In the genomic region with DNA sequence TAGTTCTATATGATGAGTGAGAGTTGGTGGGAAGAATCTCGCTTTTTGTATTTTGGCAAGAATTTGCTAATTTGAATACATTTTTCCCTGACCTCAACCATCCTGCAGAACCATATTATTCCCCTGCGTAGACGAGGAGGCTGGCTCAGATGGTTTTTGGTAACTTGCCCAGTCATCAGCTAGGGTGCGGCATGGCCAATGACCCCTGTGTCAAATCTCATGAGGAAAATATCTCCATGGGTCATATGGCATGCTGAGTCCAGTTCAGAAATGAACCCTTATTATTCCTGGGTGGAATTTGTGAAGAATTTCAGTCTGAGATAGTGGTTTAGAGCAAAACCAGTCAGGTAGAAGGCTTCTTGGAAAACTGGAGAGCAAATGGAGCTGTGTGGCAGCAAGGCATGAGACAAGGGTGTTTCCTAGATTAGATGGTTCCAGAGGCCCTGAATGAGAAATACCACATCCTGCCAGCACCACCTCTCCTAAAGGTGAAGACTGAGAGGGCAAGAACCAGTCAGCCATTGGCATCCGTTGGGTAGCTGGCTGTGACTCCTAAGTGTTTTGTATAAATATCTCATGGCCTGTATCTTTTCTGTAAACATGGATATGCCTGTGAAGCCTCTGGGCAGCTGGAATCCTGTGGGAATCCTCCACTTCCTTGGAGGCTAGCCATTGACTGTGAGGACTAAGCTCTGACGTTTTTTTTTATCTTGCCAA, we compare ENCODE assay signal across 13 cellular contexts. TPM values are rescaled to one million over a fixed set of nuclear protein-coding genes. Genes with fewer than 3 reads are reported as not detected.
DNase-seq lines count a peak whose midpoint lies in the region; ATAC-seq and TF ChIP-seq lines count a peak whose summit lies in the region.
"Had no signal": no experiment of that assay in that cellular context is flagged by ENCODE, and none has a peak within 500 bp of the region (broad histone marks: within the 10 kb centered on the region; RNA-seq: fewer than 3 reads in every experiment).

No MANE protein-coding gene starts in this region.

- TF ChIP-seq CTCF in HFFc6 (IDR thresholded peaks at IDR 0.05) (no peak), left ventricle myocardium inferior (IDR thresholded peaks at IDR 0.05; ENCODE audit: borderline replicate concordance) (no peak)

- H3K9me3 Mint-ChIP-seq in HFFc6: no peaks in the 10 kb centered on the region
- H3K9me3 Mint-ChIP-seq in activated naive CD8-positive, alpha-beta T cell treated with anti-CD3 and anti-CD28 coated beads, Interleukin-2, amount 10 ng/mL, durations not matched to agents 7 days and 5 days: no peaks in the 10 kb centered on the region

- ATAC-seq in activated naive CD8-positive, alpha-beta T cell treated with anti-CD3 and anti-CD28 coated beads, Interleukin-2, amount 10 ng/mL, durations not matched to agents 7 days and 5 days (ENCODE audit: low read depth): peak; percentile 22
- no peak for ATAC-seq in HG03432 (IDR thresholded peaks at IDR 0.05; ENCODE audit: unreplicated experiment)
- ATAC-seq: pancreas had no signal

- peaks cover 63% of the 10 kb centered on the region for H3K4me1 Mint-ChIP-seq in HFFc6 (ENCODE audit: low read depth)
- peaks cover 47% of the 10 kb centered on the region for H3K4me1 Mint-ChIP-seq in activated naive CD8-positive, alpha-beta T cell treated with anti-CD3 and anti-CD28 coated beads, Interleukin-2, amount 10 ng/mL, durations not matched to agents 7 days and 5 days

- H3K4me1 ChIP-seq in left ventricle myocardium inferior: peaks cover 45% of the 10 kb centered on the region

- POLR2A ChIA-PET in activated naive CD8-positive, alpha-beta T cell treated with anti-CD3 and anti-CD28 coated beads, Interleukin-2, amount 10 ng/mL, durations not matched to agents 7 days and 5 days (lab: Charles Lee): interaction anchor here (0.6 to 1.2 kb wide), 3 partner anchors 13 to 138 kb away, joined by 3 to 4 read pairs (median 3); no protein-coding TSS in a partner anchor

- H3K36me3 ChIP-seq in left ventricle myocardium inferior: no peaks in the 10 kb centered on the region
- H3K36me3 ChIP-seq: pancreas had no signal

- no peaks in the 10 kb centered on the region for H3K9me3 ChIP-seq in left ventricle myocardium inferior (replicated peaks)
- H3K9me3 ChIP-seq: pancreas had no signal

- peaks cover 4% of the 10 kb centered on the region; the same call in 1 of the 2 replicates for H3K27me3 Mint-ChIP-seq in HFFc6 (ENCODE audit: insufficient read depth)
- H3K27me3 Mint-ChIP-seq in activated naive CD8-positive, alpha-beta T cell treated with anti-CD3 and anti-CD28 coated beads, Interleukin-2, amount 10 ng/mL, durations not matched to agents 7 days and 5 days: no peaks in the 10 kb centered on the region

- H3K4me3 Mint-ChIP-seq in HFFc6: peak overlapping the region; percentile 64
- peak overlapping the region; percentile 53 for H3K4me3 Mint-ChIP-seq in activated naive CD8-positive, alpha-beta T cell treated with anti-CD3 and anti-CD28 coated beads, Interleukin-2, amount 10 ng/mL, durations not matched to agents 7 days and 5 days

- H3K4me3 ChIP-seq in left ventricle myocardium inferior: no peak overlapping the region
- H3K4me3 ChIP-seq: coronary artery, pancreas had no signal

- peak; percentile 33 for DNase-seq in ACHN
- DNase-seq in HFFc6: peak; percentile 63
- no peak for DNase-seq in activated naive CD8-positive, alpha-beta T cell treated with anti-CD3 and anti-CD28 coated beads, Interleukin-2, amount 10 ng/mL, durations not matched to agents 7 days and 5 days
- DNase-seq in kidney glomerular epithelial cell (lab: John Stamatoyannopoulos, UW): peak; percentile 75
- no peak for DNase-seq in left ventricle myocardium inferior
- DNase-seq in C1 segment of cervical spinal cord (lab: John Stamatoyannopoulos, UW): no peak
- DNase-seq in NOMO-1 (lab: John Stamatoyannopoulos, UW; ENCODE audit: unreplicated experiment in 2 of 2): no peak
- DNase-seq: COR-L47, NCI-H1694, pancreas had no signal

- H3K27ac Mint-ChIP-seq in HFFc6: peak overlapping the region; percentile 84
- peak overlapping the region; percentile 69 for H3K27ac Mint-ChIP-seq in activated naive CD8-positive, alpha-beta T cell treated with anti-CD3 and anti-CD28 coated beads, Interleukin-2, amount 10 ng/mL, durations not matched to agents 7 days and 5 days

- H3K27ac ChIP-seq in left ventricle myocardium inferior (replicated peaks): no peak overlapping the region
- H3K27ac ChIP-seq: coronary artery, pancreas had no signal

- in situ Hi-C loops in ACHN (cut with HindIII; ENCODE audit: low pct_ligation_motif_present, low pct_unique_long_range_greater_than_20kb, low sequenced_read_pairs): loop anchor here (25.0 kb wide), 1 partner anchor 96 kb away; a partner anchor contains a TSS

- H3K36me3 Mint-ChIP-seq in HFFc6 (ENCODE audit: low read depth): no peaks in the 10 kb centered on the region
- peaks cover 4% of the 10 kb centered on the region for H3K36me3 Mint-ChIP-seq in activated naive CD8-positive, alpha-beta T cell treated with anti-CD3 and anti-CD28 coated beads, Interleukin-2, amount 10 ng/mL, durations not matched to agents 7 days and 5 days

- no peaks in the 10 kb centered on the region for H3K27me3 ChIP-seq in left ventricle myocardium inferior (ENCODE audit: low read depth)
- H3K27me3 ChIP-seq: pancreas had no signal

- intact Hi-C loops in left ventricle myocardium inferior (cut with micrococcal nuclease): no loop called here

RNA-seq across cellular contexts. Expression of a gene that starts 5.8 kb away (rescaled TPM):
- total RNA-seq in HFFc6 (2021; fragmentation: NEBNext Ultra II Directional; extraction: Animal tissue kit (Norgen Biotek cat#: 25700)): 10 to 100 TPM; 14.3 to 26.5 (median 22.6) TPM
- total RNA-seq in activated naive CD8-positive, alpha-beta T cell treated with anti-CD3 and anti-CD28 coated beads, Interleukin-2, amount 10 ng/mL, durations not matched to agents 7 days and 5 days: 10 to 100 TPM; 50.4 to 55.1 TPM
- total RNA-seq in left ventricle myocardium inferior: 19.8 TPM

RNA-seq across cellular contexts. Expression of a gene that starts 47.9 kb away (rescaled TPM):
- total RNA-seq in HFFc6 (2021; fragmentation: NEBNext Ultra II Directional; extraction: Animal tissue kit (Norgen Biotek cat#: 25700)): under 1 TPM in 1 of 6 experiments, not detected in 5; 0.14 TPM
- total RNA-seq in activated naive CD8-positive, alpha-beta T cell treated with anti-CD3 and anti-CD28 coated beads, Interleukin-2, amount 10 ng/mL, durations not matched to agents 7 days and 5 days: under 1 TPM; 0.14 to 0.40 TPM
- total RNA-seq in left ventricle myocardium inferior: not detected
- total RNA-seq: pancreas had no signal

RNA-seq across cellular contexts. Expression of a gene that starts 54.4 kb away (rescaled TPM):
- 1 to 10 TPM in 4 of 6 experiments, not detected in 2; 1.1 to 2.1 (median 1.7) TPM for total RNA-seq in HFFc6 (2021; fragmentation: NEBNext Ultra II Directional; extraction: Animal tissue kit (Norgen Biotek cat#: 25700))
- total RNA-seq in activated naive CD8-positive, alpha-beta T cell treated with anti-CD3 and anti-CD28 coated beads, Interleukin-2, amount 10 ng/mL, durations not matched to agents 7 days and 5 days: not detected
- total RNA-seq in left ventricle myocardium inferior: not detected
- total RNA-seq: activated CD8-positive, alpha-beta memory T cell treated with anti-CD3 and anti-CD28 coated beads for 36 hours; pancreas had no signal

Comparison
In these comparisons a context has a peak if more than half of its experiments do, and no peak if none do; other contexts are left out.
1. DNase-seq: peak in ACHN (single experiment), HFFc6 (single experiment) and kidney glomerular epithelial cell (single experiment); none in activated naive CD8-positive, alpha-beta T cell treated with anti-CD3 and anti-CD28 coated beads, Interleukin-2, amount 10 ng/mL, durations not matched to agents 7 days and 5 days (single experiment), left ventricle myocardium inferior (single experiment), C1 segment of cervical spinal cord (0 of 14) and NOMO-1 (0 of 2).